ENCODE assay signal across 8 cellular contexts in genomic region chr1:11281518-11282331, GRCh38. TPM values are rescaled to one million over a fixed set of nuclear protein-coding genes. Genes with fewer than 3 reads are reported as not detected.
DNase-seq lines count a peak whose midpoint lies in the region; ATAC-seq and TF ChIP-seq lines count a peak whose summit lies in the region.

No MANE protein-coding gene starts in this region.

- DNase-seq in activated CD8-positive, alpha-beta memory T cell treated with anti-CD3 and anti-CD28 coated beads, Interleukin-2, amount 10 ng/mL, durations not matched to agents 7 days and 5 days, result no peak
- DNase-seq in activated CD8-positive, alpha-beta memory T cell treated with anti-CD3 and anti-CD28 coated beads, Interleukin-2, amount 50 U/mL, for 4 hours, result no peak
- DNase-seq in heart left ventricle (peak in 1 of 5 donors; percentile 8), stromal cell of bone marrow (ENCODE audit: low read depth) (peak; percentile 95)
- no peak for DNase-seq in activated CD8-positive, alpha-beta memory T cell treated with anti-CD3 and anti-CD28 coated beads for 24 hours

- no peak for TF ChIP-seq CTCF in heart left ventricle (IDR thresholded peaks at IDR 0.05)

- H3K9me3 Mint-ChIP-seq in activated CD8-positive, alpha-beta memory T cell treated with anti-CD3 and anti-CD28 coated beads, Interleukin-2, amount 10 ng/mL, durations not matched to agents 7 days and 5 days (ENCODE audit: low read depth), result no peaks in the 10 kb centered on the region
- no peaks in the 10 kb centered on the region for H3K9me3 Mint-ChIP-seq in activated T-helper 17 cell treated with anti-CD3 and anti-CD28 coated beads, Interleukin-2, amount 50 U/mL, for 72 hours

- H3K27me3 Mint-ChIP-seq in activated CD8-positive, alpha-beta memory T cell treated with anti-CD3 and anti-CD28 coated beads, Interleukin-2, amount 10 ng/mL, durations not matched to agents 7 days and 5 days, result no peaks in the 10 kb centered on the region
- H3K27me3 Mint-ChIP-seq in activated T-helper 17 cell treated with anti-CD3 and anti-CD28 coated beads, Interleukin-2, amount 50 U/mL, for 72 hours, result no peaks in the 10 kb centered on the region

- H3K4me3 ChIP-seq in heart left ventricle, result no peak overlapping the region

- intact Hi-C loops in heart left ventricle (cut with DNase I), result no loop called here

- H3K27ac ChIP-seq in heart left ventricle, result peak overlapping the region in 8 of 12 donors; percentile 19 to 75 (median 53)

- no peaks in the 10 kb centered on the region for H3K27me3 ChIP-seq in heart left ventricle

- no peaks in the 10 kb centered on the region for H3K9me3 ChIP-seq in heart left ventricle

- peaks cover 0 to 52% (median 27%) of the 10 kb centered on the region in 9 donors for H3K36me3 ChIP-seq in heart left ventricle

- H3K4me3 Mint-ChIP-seq in activated CD8-positive, alpha-beta memory T cell treated with anti-CD3 and anti-CD28 coated beads, Interleukin-2, amount 10 ng/mL, durations not matched to agents 7 days and 5 days, result no peak overlapping the region
- peak overlapping the region; percentile 52 for H3K4me3 Mint-ChIP-seq in activated T-helper 17 cell treated with anti-CD3 and anti-CD28 coated beads, Interleukin-2, amount 50 U/mL, for 72 hours

- CTCF ChIA-PET in activated CD8-positive, alpha-beta memory T cell treated with anti-CD3 and anti-CD28 coated beads, Interleukin-2, amount 10 ng/mL, durations not matched to agents 7 days and 5 days (lab: Charles Lee), result interaction anchor here (1.4 to 1.9 kb wide), 3 partner anchors 13 to 41 kb away, joined by 3 to 4 read pairs (median 3); no protein-coding TSS in a partner anchor

- peaks cover 0 to 25% (median 16%) of the 10 kb centered on the region in 12 donors for H3K4me1 ChIP-seq in heart left ventricle

- peaks cover 33% of the 10 kb centered on the region for H3K36me3 Mint-ChIP-seq in activated CD8-positive, alpha-beta memory T cell treated with anti-CD3 and anti-CD28 coated beads, Interleukin-2, amount 10 ng/mL, durations not matched to agents 7 days and 5 days
- peaks cover 87% of the 10 kb centered on the region for H3K36me3 Mint-ChIP-seq in activated T-helper 17 cell treated with anti-CD3 and anti-CD28 coated beads, Interleukin-2, amount 50 U/mL, for 72 hours (ENCODE audit: low read depth)

- TF ChIP-seq POLR2A in heart left ventricle (IDR thresholded peaks at IDR 0.05), result no peak

- H3K4me1 Mint-ChIP-seq in activated CD8-positive, alpha-beta memory T cell treated with anti-CD3 and anti-CD28 coated beads, Interleukin-2, amount 10 ng/mL, durations not matched to agents 7 days and 5 days, result peaks cover 61% of the 10 kb centered on the region
- H3K4me1 Mint-ChIP-seq in activated T-helper 17 cell treated with anti-CD3 and anti-CD28 coated beads, Interleukin-2, amount 50 U/mL, for 72 hours, result peaks cover 44% of the 10 kb centered on the region

- no peak for ATAC-seq in activated CD8-positive, alpha-beta memory T cell treated with anti-CD3 and anti-CD28 coated beads, Interleukin-2, amount 10 ng/mL, durations not matched to agents 7 days and 5 days
- ATAC-seq in activated T-helper 17 cell treated with anti-CD3 and anti-CD28 coated beads, Interleukin-2, amount 50 U/mL, for 72 hours (replicated peaks), result no peak
- ATAC-seq in heart left ventricle (peak; percentile 11 to 73 (median 42)), GM19452 (IDR thresholded peaks at IDR 0.05; ENCODE audit: unreplicated experiment) (no peak), HG02642 (IDR thresholded peaks at IDR 0.05; ENCODE audit: poor library complexity, unreplicated experiment) (no peak)

- peak overlapping the region; percentile 80 for H3K27ac Mint-ChIP-seq in activated CD8-positive, alpha-beta memory T cell treated with anti-CD3 and anti-CD28 coated beads, Interleukin-2, amount 10 ng/mL, durations not matched to agents 7 days and 5 days
- H3K27ac Mint-ChIP-seq in activated T-helper 17 cell treated with anti-CD3 and anti-CD28 coated beads, Interleukin-2, amount 50 U/mL, for 72 hours, result peak overlapping the region; percentile 70

- WGBS in heart left ventricle, 4 donors, result 45 to 64% (median 48%) methylated on average over 8 of the region's 8 CpGs

RNA-seq across cellular contexts. Expression of gene UBIAD1, which starts 8.7 kb away (rescaled TPM):
- 10 to 100 TPM; 21.9 to 25.9 TPM for total RNA-seq in activated CD8-positive, alpha-beta memory T cell treated with anti-CD3 and anti-CD28 coated beads, Interleukin-2, amount 10 ng/mL, durations not matched to agents 7 days and 5 days
- 10 to 100 TPM; 17.8 to 43.8 TPM for total RNA-seq in activated T-helper 17 cell treated with anti-CD3 and anti-CD28 coated beads, Interleukin-2, amount 50 U/mL, for 72 hours
- total RNA-seq in heart left ventricle, result 10 to 100 TPM; 10.2 to 17.3 (median 11.6) TPM
- 10 to 100 TPM in 1 of 2 donors, 1 to 10 TPM in 1; 5.3 to 19.4 TPM for polyA plus RNA-seq in heart left ventricle

RNA-seq across cellular contexts. Expression of gene MTOR, which starts 19.4 kb away (rescaled TPM):
- 10 to 100 TPM; 50.1 to 52.0 TPM for total RNA-seq in activated CD8-positive, alpha-beta memory T cell treated with anti-CD3 and anti-CD28 coated beads, Interleukin-2, amount 10 ng/mL, durations not matched to agents 7 days and 5 days
- 10 to 100 TPM; 22.4 to 38.0 TPM for total RNA-seq in activated T-helper 17 cell treated with anti-CD3 and anti-CD28 coated beads, Interleukin-2, amount 50 U/mL, for 72 hours
- 10 to 100 TPM; 26.3 to 43.6 (median 40.6) TPM for total RNA-seq in heart left ventricle
- 10 to 100 TPM; 17.4 to 31.9 TPM for polyA plus RNA-seq in heart left ventricle

Comparison
In these comparisons a context has a peak if more than half of its experiments do, and no peak if none do; other contexts are left out.
1. ATAC-seq: peak in heart left ventricle (4 of 4); none in activated CD8-positive, alpha-beta memory T cell treated with anti-CD3 and anti-CD28 coated beads, Interleukin-2, amount 10 ng/mL, durations not matched to agents 7 days and 5 days (single experiment), activated T-helper 17 cell treated with anti-CD3 and anti-CD28 coated beads, Interleukin-2, amount 50 U/mL, for 72 hours (single experiment), GM19452 (single experiment) and HG02642 (single experiment).